16 cellular contexts compared by ENCODE assay signal in the genomic region with DNA sequence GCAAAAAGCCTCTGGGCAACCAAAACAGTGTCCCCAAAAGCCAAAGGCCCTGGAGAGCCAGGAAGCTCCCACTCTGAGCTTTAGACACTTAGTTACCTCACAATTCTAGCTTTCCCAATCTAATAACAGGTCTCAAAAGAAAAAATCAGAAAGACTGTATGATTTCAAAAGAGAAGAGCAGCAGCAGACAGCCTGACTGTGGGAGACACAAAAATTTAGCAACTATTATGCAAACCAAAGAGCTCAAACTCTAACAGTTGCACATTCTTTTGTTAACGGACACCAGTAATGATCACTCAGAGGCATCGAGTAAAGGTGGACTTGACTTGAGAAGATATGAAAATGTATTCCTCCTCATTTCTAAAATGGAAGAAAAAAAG.
DNase-seq lines count a peak whose midpoint lies in the region; ATAC-seq and TF ChIP-seq lines count a peak whose summit lies in the region.
"Had no signal": no experiment of that assay in that cellular context is flagged by ENCODE, and none has a peak within 500 bp of the region (broad histone marks: within the 10 kb centered on the region; RNA-seq: fewer than 3 reads in every experiment).

No MANE protein-coding gene starts in this region.

- ATAC-seq in activated naive CD4-positive, alpha-beta T cell treated with anti-CD3 and anti-CD28 coated beads, Interleukin-2, amount 50 U/mL, for 72 hours: no peak
- ATAC-seq in memory B cell (ENCODE audit: low read depth) (no peak), thoracic aorta (ENCODE audit: insufficient number of reproducible peaks, low FRiP score, low read depth) (no peak), Right ventricle myocardium inferior (no peak)
- no peak for ATAC-seq in CD8-positive, alpha-beta T cell

- DNase-seq in activated naive CD4-positive, alpha-beta T cell treated with anti-CD3 and anti-CD28 coated beads, Interleukin-2, amount 50 U/mL, for 72 hours (ENCODE audit: low spot score in 2 of 2): no peak
- DNase-seq in activated naive CD4-positive, alpha-beta T cell treated with Interleukin-2 at 50 U/mL for 16 hours: no peak
- DNase-seq in activated naive CD8-positive, alpha-beta T cell treated with anti-CD3 and anti-CD28 coated beads for 36 hours: no peak
- DNase-seq in memory B cell (ENCODE audit: low spot score in 2 of 2): no peak
- DNase-seq in thoracic aorta (ENCODE audit: low spot score): no peak
- no peak for DNase-seq in CD8-positive, alpha-beta T cell
- no peak for DNase-seq in NCI-H1105 treated with DMSO at 0.1 percent for 48 hours (lab: John Stamatoyannopoulos, UW)
- no peak for DNase-seq in Right ventricle myocardium inferior (ENCODE audit: missing footprints)
- DNase-seq: amygdala; effector memory CD4-positive, alpha-beta T cell; H7; heart right ventricle; NCI-H1417 treated with DMSO at 0.1 percent for 48 hours; ovary; T1000 had no signal

- CTCF ChIA-PET in CD8-positive, alpha-beta T cell (lab: Charles Lee): no interaction called here

- TF ChIP-seq CTCF in thoracic aorta (IDR thresholded peaks at IDR 0.05): no peak
- no peak for TF ChIP-seq CTCF in CD8-positive, alpha-beta T cell (IDR thresholded peaks at IDR 0.05)

- H3K27ac Mint-ChIP-seq in activated naive CD4-positive, alpha-beta T cell treated with anti-CD3 and anti-CD28 coated beads, Interleukin-2, amount 50 U/mL, for 72 hours: peak overlapping the region; percentile 88 to 90
- H3K27ac Mint-ChIP-seq in activated naive CD8-positive, alpha-beta T cell treated with anti-CD3 and anti-CD28 coated beads for 36 hours: peak overlapping the region; percentile 77
- peak overlapping the region; percentile 78 for H3K27ac Mint-ChIP-seq in memory B cell
- no peak overlapping the region for H3K27ac Mint-ChIP-seq in CD8-positive, alpha-beta T cell

- no peaks in the 10 kb centered on the region for H3K9me3 ChIP-seq in thoracic aorta
- H3K9me3 ChIP-seq in CD8-positive, alpha-beta T cell (ENCODE audit: low read length): no peaks in the 10 kb centered on the region
- H3K9me3 ChIP-seq: heart right ventricle, ovary had no signal

- no peaks in the 10 kb centered on the region for H3K36me3 Mint-ChIP-seq in activated naive CD4-positive, alpha-beta T cell treated with anti-CD3 and anti-CD28 coated beads, Interleukin-2, amount 50 U/mL, for 72 hours
- H3K36me3 Mint-ChIP-seq in activated naive CD8-positive, alpha-beta T cell treated with anti-CD3 and anti-CD28 coated beads for 36 hours: peaks cover 4% of the 10 kb centered on the region
- peaks cover 9% of the 10 kb centered on the region for H3K36me3 Mint-ChIP-seq in memory B cell
- H3K36me3 Mint-ChIP-seq in CD8-positive, alpha-beta T cell: peaks cover 11% of the 10 kb centered on the region

- no peak overlapping the region for H3K4me3 ChIP-seq in thoracic aorta
- no peak overlapping the region for H3K4me3 ChIP-seq in CD8-positive, alpha-beta T cell (ENCODE audit: low read depth, low read length)
- H3K4me3 ChIP-seq: heart right ventricle, lung, ovary had no signal

- H3K27ac ChIP-seq in thoracic aorta: peak overlapping the region; percentile 37 to 60
- H3K27ac ChIP-seq in CD8-positive, alpha-beta T cell (ENCODE audit: low read depth, low read length): no peak overlapping the region
- H3K27ac ChIP-seq: ovary had no signal

- peaks cover 46% of the 10 kb centered on the region for H3K4me1 Mint-ChIP-seq in activated naive CD8-positive, alpha-beta T cell treated with anti-CD3 and anti-CD28 coated beads for 36 hours
- H3K4me1 Mint-ChIP-seq in memory B cell: peaks cover 24% of the 10 kb centered on the region
- peaks cover 21% of the 10 kb centered on the region for H3K4me1 Mint-ChIP-seq in CD8-positive, alpha-beta T cell (ENCODE audit: low read depth)

- H3K9me3 Mint-ChIP-seq in activated naive CD4-positive, alpha-beta T cell treated with anti-CD3 and anti-CD28 coated beads, Interleukin-2, amount 50 U/mL, for 72 hours: no peaks in the 10 kb centered on the region
- no peaks in the 10 kb centered on the region for H3K9me3 Mint-ChIP-seq in activated naive CD8-positive, alpha-beta T cell treated with anti-CD3 and anti-CD28 coated beads for 36 hours
- no peaks in the 10 kb centered on the region for H3K9me3 Mint-ChIP-seq in memory B cell
- no peaks in the 10 kb centered on the region for H3K9me3 Mint-ChIP-seq in CD8-positive, alpha-beta T cell

- H3K4me3 Mint-ChIP-seq in activated naive CD8-positive, alpha-beta T cell treated with anti-CD3 and anti-CD28 coated beads for 36 hours: no peak overlapping the region
- no peak overlapping the region for H3K4me3 Mint-ChIP-seq in memory B cell
- no peak overlapping the region for H3K4me3 Mint-ChIP-seq in CD8-positive, alpha-beta T cell

- POLR2A ChIA-PET in CD8-positive, alpha-beta T cell (lab: Charles Lee): interaction anchor here (1.1 kb wide), 1 partner anchor 32 kb away, joined by 4 read pairs; no protein-coding TSS in a partner anchor

- no peaks in the 10 kb centered on the region for H3K27me3 Mint-ChIP-seq in activated naive CD8-positive, alpha-beta T cell treated with anti-CD3 and anti-CD28 coated beads for 36 hours
- H3K27me3 Mint-ChIP-seq in memory B cell: no peaks in the 10 kb centered on the region
- H3K27me3 Mint-ChIP-seq in CD8-positive, alpha-beta T cell (ENCODE audit: low read depth): no peaks in the 10 kb centered on the region

- H3K27me3 ChIP-seq in thoracic aorta (replicated peaks; ENCODE audit: insufficient read depth): no peaks in the 10 kb centered on the region
- no peaks in the 10 kb centered on the region for H3K27me3 ChIP-seq in CD8-positive, alpha-beta T cell (ENCODE audit: insufficient read depth, low read length)
- H3K27me3 ChIP-seq: heart right ventricle, ovary had no signal

- H3K4me1 ChIP-seq in thoracic aorta (ENCODE audit: control insufficient read depth in 1 of 2, low read depth in 2 of 2): peaks cover 6 to 31% of the 10 kb centered on the region in 2 donors
- H3K4me1 ChIP-seq in CD8-positive, alpha-beta T cell (ENCODE audit: insufficient read depth, low read length): peaks cover 5% of the 10 kb centered on the region

- intact Hi-C loops in CD8-positive, alpha-beta T cell (cut with DNase I, micrococcal nuclease): loop anchor here in 1 of 2 experiments (5.0 kb wide), 1 partner anchor 56 kb away; no protein-coding TSS in a partner anchor
- intact Hi-C loops in Right ventricle myocardium inferior (cut with DNase I): no loop called here

- no peaks in the 10 kb centered on the region for H3K36me3 ChIP-seq in thoracic aorta
- no peaks in the 10 kb centered on the region for H3K36me3 ChIP-seq in CD8-positive, alpha-beta T cell (ENCODE audit: insufficient read depth, low read length)
- H3K36me3 ChIP-seq: ovary had no signal
